In the genomic region with DNA sequence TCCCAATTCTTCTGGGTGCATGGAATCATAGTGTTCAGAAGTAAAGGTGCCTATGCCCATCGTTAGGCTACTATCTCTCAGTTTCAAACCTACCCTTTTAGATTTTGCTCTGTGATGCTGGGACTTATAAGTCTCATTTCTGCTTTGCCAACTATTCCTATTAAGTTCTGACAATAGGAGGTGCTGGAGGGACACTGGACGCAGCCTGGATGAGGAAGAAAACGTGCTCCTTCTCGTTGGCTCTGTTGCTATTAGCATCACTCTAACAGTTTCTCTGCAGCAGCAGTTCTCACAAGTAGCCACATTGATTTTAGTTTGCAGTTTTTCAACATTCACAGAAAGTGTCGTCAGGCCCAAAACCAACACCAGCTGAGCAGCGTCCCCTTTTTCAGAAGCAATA, we compare ENCODE assay signal across 10 cellular contexts.
DNase-seq lines count a peak whose midpoint lies in the region; ATAC-seq and TF ChIP-seq lines count a peak whose summit lies in the region.
"Had no signal": no experiment of that assay in that cellular context is flagged by ENCODE, and none has a peak within 500 bp of the region (broad histone marks: within the 10 kb centered on the region; RNA-seq: fewer than 3 reads in every experiment).

No MANE protein-coding gene starts in this region.

- TF ChIP-seq CTCF in endodermal cell (conservative IDR thresholded peaks at IDR 0.05) (peak; percentile 60), neural cell (IDR thresholded peaks at IDR 0.05; ENCODE audit: poor library complexity, severe bottlenecking) (peak; percentile 33)

- H3K9ac ChIP-seq in endodermal cell (ENCODE audit: extremely low read depth, low read length, poor library complexity, severe bottlenecking), result no peak overlapping the region
- H3K9ac ChIP-seq in neural cell (ENCODE audit: low read length), result no peak overlapping the region

- no peaks in the 10 kb centered on the region for H3K9me2 ChIP-seq in neural cell (ENCODE audit: insufficient read depth, low read length)

- no peak overlapping the region for H3K4me2 ChIP-seq in neural cell (ENCODE audit: low read length)

- H3K27me3 Mint-ChIP-seq in endodermal cell (ENCODE audit: insufficient read depth), result peaks cover 2% of the 10 kb centered on the region
- H3K27me3 Mint-ChIP-seq in activated CD4-positive, alpha-beta T cell treated with anti-CD3 and anti-CD28 coated beads, Interleukin-2, amount 10 ng/mL, durations not matched to agents 7 days and 5 days, result peaks cover 9% of the 10 kb centered on the region

- no peaks in the 10 kb centered on the region for H4K20me1 ChIP-seq in neural cell (ENCODE audit: insufficient read depth)

- no peaks in the 10 kb centered on the region for H3K4me1 ChIP-seq in endodermal cell (ENCODE audit: control insufficient read depth, insufficient read depth, low read length)

- no peaks in the 10 kb centered on the region for H3K36me3 ChIP-seq in endodermal cell (ENCODE audit: control insufficient read depth, insufficient read depth, low read length)
- no peaks in the 10 kb centered on the region for H3K36me3 ChIP-seq in neural cell (ENCODE audit: insufficient read depth, low read length)

- no peak overlapping the region for H3K4me3 ChIP-seq in endodermal cell (ENCODE audit: low read length)
- H3K4me3 ChIP-seq in neural cell (ENCODE audit: low read length), result no peak overlapping the region

- POLR2A ChIA-PET in activated CD4-positive, alpha-beta T cell treated with anti-CD3 and anti-CD28 coated beads, Interleukin-2, amount 10 ng/mL, durations not matched to agents 7 days and 5 days (lab: Charles Lee), result no interaction called here

- TF ChIP-seq EP300 in neural cell (conservative IDR thresholded peaks at IDR 0.05; ENCODE audit: poor library complexity, severe bottlenecking), result no peak

- WGBS in endodermal cell (ENCODE audit: insufficient coverage in 1 of 2, insufficient read length in 1 of 2), 2 experiments, result 70 to 83% methylated on average over 5 to 6 of the region's 6 CpGs

- peak; percentile 74 for DNase-seq in ELR (ENCODE audit: low read depth)
- peak; percentile 33 for DNase-seq in NCI-H526 treated with DMSO at 0.1 percent for 48 hours (lab: John Stamatoyannopoulos, UW)
- no peak for DNase-seq in endodermal cell
- DNase-seq in activated CD4-positive, alpha-beta T cell treated with anti-CD3 and anti-CD28 coated beads, Interleukin-2, amount 10 ng/mL, durations not matched to agents 7 days and 5 days, result no peak
- DNase-seq: stimulated activated naive CD4-positive, alpha-beta T cell treated with Interleukin-2 at 50 U/mL for 16 hours; T1000 had no signal

- H3K9me3 Mint-ChIP-seq in endodermal cell, result no peaks in the 10 kb centered on the region
- no peaks in the 10 kb centered on the region for H3K9me3 Mint-ChIP-seq in activated CD4-positive, alpha-beta T cell treated with anti-CD3 and anti-CD28 coated beads, Interleukin-2, amount 10 ng/mL, durations not matched to agents 7 days and 5 days

- TF ChIP-seq RAD21 in neural cell (conservative IDR thresholded peaks at IDR 0.05), result peak; percentile 34

- H3K27me3 ChIP-seq in endodermal cell (ENCODE audit: control insufficient read depth, insufficient read depth, low read length, poor library complexity, severe bottlenecking) (no peaks in the 10 kb centered on the region), neural cell (ENCODE audit: insufficient read depth, low read depth, low read length) (no peaks in the 10 kb centered on the region)

- no peaks in the 10 kb centered on the region for H3F3A ChIP-seq in neural cell (ENCODE audit: insufficient read depth, low read length, poor library complexity, severe bottlenecking)

- no peak overlapping the region for H2AFZ ChIP-seq in neural cell (ENCODE audit: low read depth, low read length)

- H3K4me3 Mint-ChIP-seq in endodermal cell, result no peak overlapping the region
- H3K4me3 Mint-ChIP-seq in activated CD4-positive, alpha-beta T cell treated with anti-CD3 and anti-CD28 coated beads, Interleukin-2, amount 10 ng/mL, durations not matched to agents 7 days and 5 days, result no peak overlapping the region

- no peaks in the 10 kb centered on the region for H3K79me2 ChIP-seq in neural cell (replicated peaks; ENCODE audit: insufficient read depth, low read length)

- H3K9me3 ChIP-seq in endodermal cell (ENCODE audit: control insufficient read depth, low read length) (no peaks in the 10 kb centered on the region), neural cell (ENCODE audit: low read length) (no peaks in the 10 kb centered on the region)

- CTCF ChIA-PET in activated CD4-positive, alpha-beta T cell treated with anti-CD3 and anti-CD28 coated beads, Interleukin-2, amount 10 ng/mL, durations not matched to agents 7 days and 5 days (lab: Charles Lee), result interaction anchor here (1.8 to 2.0 kb wide), 2 partner anchors 9 to 191 kb away, joined by 5 to 8 read pairs; no protein-coding TSS in a partner anchor

- peaks cover 18% of the 10 kb centered on the region for H3K4me1 Mint-ChIP-seq in endodermal cell
- no peaks in the 10 kb centered on the region for H3K4me1 Mint-ChIP-seq in activated CD4-positive, alpha-beta T cell treated with anti-CD3 and anti-CD28 coated beads, Interleukin-2, amount 10 ng/mL, durations not matched to agents 7 days and 5 days

- no peak overlapping the region for H3K27ac Mint-ChIP-seq in endodermal cell
- no peak overlapping the region for H3K27ac Mint-ChIP-seq in activated CD4-positive, alpha-beta T cell treated with anti-CD3 and anti-CD28 coated beads, Interleukin-2, amount 10 ng/mL, durations not matched to agents 7 days and 5 days

- H3K27ac ChIP-seq in endodermal cell (ENCODE audit: low read depth, low read length), result no peak overlapping the region
- no peak overlapping the region for H3K27ac ChIP-seq in neural cell (ENCODE audit: low read length)

- H3K36me3 Mint-ChIP-seq in endodermal cell (ENCODE audit: low read depth), result no peaks in the 10 kb centered on the region
- no peaks in the 10 kb centered on the region for H3K36me3 Mint-ChIP-seq in activated CD4-positive, alpha-beta T cell treated with anti-CD3 and anti-CD28 coated beads, Interleukin-2, amount 10 ng/mL, durations not matched to agents 7 days and 5 days (ENCODE audit: low read depth)

- ATAC-seq in GM21529 (IDR thresholded peaks at IDR 0.05; ENCODE audit: unreplicated experiment), result no peak
- ATAC-seq in HG02610 (IDR thresholded peaks at IDR 0.05; ENCODE audit: unreplicated experiment), result no peak
- ATAC-seq in HG02852 (IDR thresholded peaks at IDR 0.05; ENCODE audit: unreplicated experiment), result no peak

TF ChIP-seq in neural cell, 6 proteins besides CTCF, POLR2A, EP300 and RAD21:
- no peak for TF ChIP-seq POLR2AphosphoS5 (IDR thresholded peaks at IDR 0.05)
- TF ChIP-seq SMC3 (conservative IDR thresholded peaks at IDR 0.05; ENCODE audit: poor library complexity), result no peak
- no peak for TF ChIP-seq REST (IDR thresholded peaks at IDR 0.05; ENCODE audit: borderline replicate concordance)
- no peak for TF ChIP-seq EZH2 (IDR thresholded peaks at IDR 0.05; ENCODE audit: borderline replicate concordance, insufficient read depth, low read length, poor library complexity, severe bottlenecking)
- no peak for TF ChIP-seq TAF1 (IDR thresholded peaks at IDR 0.05; ENCODE audit: low read depth)
- TF ChIP-seq MXI1 (conservative IDR thresholded peaks at IDR 0.05; ENCODE audit: poor library complexity, severe bottlenecking), result no peak

Comparison
In these comparisons a context has a peak if more than half of its experiments do, and no peak if none do; other contexts are left out.
1. DNase-seq: peak in ELR (single experiment) and NCI-H526 treated with DMSO at 0.1 percent for 48 hours (single experiment); none in endodermal cell (single experiment) and activated CD4-positive, alpha-beta T cell treated with anti-CD3 and anti-CD28 coated beads, Interleukin-2, amount 10 ng/mL, durations not matched to agents 7 days and 5 days (single experiment).